Comparison of ENCODE assay signal across 8 cellular contexts in the genomic region with DNA sequence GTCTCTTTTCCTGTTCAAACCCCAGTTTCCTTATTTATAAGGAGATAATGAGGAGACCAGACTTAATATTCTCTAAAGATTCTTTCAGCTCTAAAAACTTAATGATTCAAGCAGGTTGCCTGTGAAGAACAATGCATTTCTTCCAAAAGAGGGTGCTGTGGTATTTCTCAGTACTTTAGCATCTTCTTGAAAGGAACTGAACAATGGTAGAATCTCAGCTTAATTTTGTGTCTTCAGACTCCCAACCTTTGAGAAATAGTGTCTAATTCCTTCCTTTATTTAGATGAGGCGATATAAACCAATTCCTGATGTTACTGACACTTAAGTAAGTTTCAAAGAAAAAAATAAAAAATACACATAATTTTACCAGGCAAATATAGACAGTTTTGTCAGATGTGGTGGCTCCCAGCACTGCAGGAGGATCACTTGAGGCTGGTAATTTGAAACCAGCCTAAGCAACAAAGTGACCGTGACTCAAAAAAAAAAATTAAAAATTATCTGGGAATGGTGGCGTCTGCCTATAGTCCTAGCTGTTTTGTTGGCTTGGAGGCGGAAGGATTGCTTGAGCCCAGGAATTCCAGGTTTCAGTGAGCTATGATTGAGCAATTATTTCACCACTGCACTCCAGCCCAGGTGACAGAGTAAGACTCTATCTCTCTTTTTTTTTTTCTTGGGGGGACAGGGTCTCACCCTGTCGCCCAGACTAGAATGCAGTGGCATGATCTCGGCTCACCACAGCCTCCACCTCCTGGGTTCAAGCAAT.
DNase-seq lines count a peak whose midpoint lies in the region; ATAC-seq and TF ChIP-seq lines count a peak whose summit lies in the region.

No MANE protein-coding gene starts in this region.

- H3K27me3 Mint-ChIP-seq in immature natural killer cell (ENCODE audit: low read depth in 3 of 3) (peaks cover 0 to 1% (median 0%) of the 10 kb centered on the region in 3 donors), type B pancreatic cell (no peaks in the 10 kb centered on the region), Calu3 (ENCODE audit: unreplicated experiment) (no peaks in the 10 kb centered on the region)

- no peak overlapping the region for H3K27ac ChIP-seq in VCaP

- ATAC-seq in HG02610 (IDR thresholded peaks at IDR 0.05; ENCODE audit: unreplicated experiment): no peak
- ATAC-seq in activated CD4-positive, CD25-positive, alpha-beta regulatory T cell treated with anti-CD3 and anti-CD28 coated beads, Interleukin-2, amount 50 U/mL, for 24 hours: no peak

- H3K9me3 Mint-ChIP-seq in immature natural killer cell (no peaks in the 10 kb centered on the region), type B pancreatic cell (no peaks in the 10 kb centered on the region), Calu3 (ENCODE audit: low read depth, unreplicated experiment) (no peaks in the 10 kb centered on the region)

- intact Hi-C loops in Calu3 (cut with micrococcal nuclease; ENCODE audit: unreplicated experiment): no loop called here

- CTCF ChIA-PET in Calu3 (lab: Charles Lee): interaction anchor here (0.6 to 2.1 kb wide), 8 partner anchors 26 to 194 kb away, joined by 3 to 7 read pairs (median 4); partner anchors contain the start of gene PSMA6

- DNase-seq in AG09319 (ENCODE audit: extremely low read depth, low read depth): peak; percentile 41
- DNase-seq in HCEC 1CT: peak; percentile 68
- peak in 2 of 3 donors; percentile 25 to 31 for DNase-seq in immature natural killer cell
- DNase-seq in type B pancreatic cell (ENCODE audit: extremely low spot score, unreplicated experiment): no peak
- no peak for DNase-seq in Calu3

- no peak overlapping the region for H3K4me3 Mint-ChIP-seq in immature natural killer cell
- H3K4me3 Mint-ChIP-seq in type B pancreatic cell: no peak overlapping the region
- H3K4me3 Mint-ChIP-seq in Calu3 (ENCODE audit: low read depth, unreplicated experiment): no peak overlapping the region

- no TSS peak for BruUV-seq in Calu3 (replicated peaks; lab: Mats Ljungman, UMichigan)

- H3K4me1 Mint-ChIP-seq in immature natural killer cell: peaks cover 12 to 14% of the 10 kb centered on the region in 2 donors
- peaks cover 5% of the 10 kb centered on the region for H3K4me1 Mint-ChIP-seq in type B pancreatic cell (ENCODE audit: unreplicated experiment)
- H3K4me1 Mint-ChIP-seq in Calu3 (ENCODE audit: low read depth, unreplicated experiment): peaks cover 20% of the 10 kb centered on the region

- H3K36me3 Mint-ChIP-seq in immature natural killer cell: peaks cover 0 to 4% (median 0%) of the 10 kb centered on the region in 3 donors
- H3K36me3 Mint-ChIP-seq in type B pancreatic cell: peaks cover under 1% of the 10 kb centered on the region
- no peaks in the 10 kb centered on the region for H3K36me3 Mint-ChIP-seq in Calu3 (ENCODE audit: insufficient read depth, unreplicated experiment)

- TF ChIP-seq CTCF in AG09319 (IDR thresholded peaks at IDR 0.05; ENCODE audit: low read depth, low read length) (peak; percentile 62), VCaP (conservative IDR thresholded peaks at IDR 0.05) (peak; percentile 73), type B pancreatic cell (conservative IDR thresholded peaks at IDR 0.05) (peak; percentile 55), Calu3 (IDR thresholded peaks at IDR 0.05; ENCODE audit: unreplicated experiment) (no peak)

- H3K27ac Mint-ChIP-seq in immature natural killer cell (peak overlapping the region in 4 of 6 donors; percentile 35 to 66 (median 49)), type B pancreatic cell (peak overlapping the region; percentile 84), Calu3 (ENCODE audit: unreplicated experiment) (no peak overlapping the region)

Comparison
In these comparisons a context has a peak if more than half of its experiments do, and no peak if none do; other contexts are left out.
1. DNase-seq: peak in AG09319 (single experiment), HCEC 1CT (single experiment) and immature natural killer cell (2 of 3); none in type B pancreatic cell (single experiment) and Calu3 (single experiment).